23 cellular contexts compared by ENCODE assay signal in genomic region chr6:56664007-56664406, GRCh38. TPM values are rescaled to one million over a fixed set of nuclear protein-coding genes. Genes with fewer than 3 reads are reported as not detected.
DNase-seq lines count a peak whose midpoint lies in the region; ATAC-seq and TF ChIP-seq lines count a peak whose summit lies in the region.
"Had no signal": no experiment of that assay in that cellular context is flagged by ENCODE, and none has a peak within 500 bp of the region (broad histone marks: within the 10 kb centered on the region; RNA-seq: fewer than 3 reads in every experiment).

No MANE protein-coding gene starts in this region.

- H3K27ac ChIP-seq in WERI-Rb-1 (peak overlapping the region; percentile 0; the same call in 1 of the 2 replicates), smooth muscle cell (ENCODE audit: low read depth) (peak overlapping the region; percentile 12)
- H3K27ac ChIP-seq: brain microvascular endothelial cell, HL-60 had no signal

- H3K4me1 Mint-ChIP-seq in HFFc6 (ENCODE audit: low read depth), result peaks cover 68% of the 10 kb centered on the region
- H3K4me1 Mint-ChIP-seq: activated B cell treated with CpG ODN at 0.5 μM for 24 hours had no signal

- no peak overlapping the region for H3K4me2 ChIP-seq in smooth muscle cell

- H3K4me3 ChIP-seq in WERI-Rb-1 (ENCODE audit: low read depth, low read length) (0 out of 2 replicates have a peak overlapping the region, but pooled peaks have one; percentile 7), smooth muscle cell (no peak overlapping the region)
- H3K4me3 ChIP-seq: GM23248, sigmoid colon had no signal

- H3K27ac Mint-ChIP-seq in HFFc6, result peak overlapping the region; percentile 64
- H3K27ac Mint-ChIP-seq: activated B cell treated with CpG ODN at 0.5 μM for 24 hours; activated naive CD8-positive, alpha-beta T cell had no signal

- no peak for TF ChIP-seq CTCF in HFFc6 (IDR thresholded peaks at IDR 0.05)
- no peak for TF ChIP-seq CTCF in WERI-Rb-1 (IDR thresholded peaks at IDR 0.05; ENCODE audit: low read depth, low read length)
- TF ChIP-seq CTCF in smooth muscle cell (IDR thresholded peaks at IDR 0.05; ENCODE audit: borderline replicate concordance, insufficient read depth, poor library complexity, severe bottlenecking), result no peak

- 86% methylated on average over 1 of the region's 1 CpG for whole genome bisulfite sequencing in smooth muscle cell (ENCODE audit: low lambda C conversion rate)

- intact Hi-C loops in left cardiac atrium (cut with DNase I), result no loop called here

- ATAC-seq in left cardiac atrium, result peak; percentile 36 to 41
- ATAC-seq in HG02970 (IDR thresholded peaks at IDR 0.05; ENCODE audit: low FRiP score, unreplicated experiment), result no peak
- ATAC-seq in GM18858 (IDR thresholded peaks at IDR 0.05; ENCODE audit: unreplicated experiment), result no peak

- peaks cover 22% of the 10 kb centered on the region for H3K4me1 ChIP-seq in smooth muscle cell (ENCODE audit: low read depth)

- H3K4me3 Mint-ChIP-seq in HFFc6, result no peak overlapping the region; the same call in 1 of the 2 replicates
- H3K4me3 Mint-ChIP-seq: activated B cell treated with CpG ODN at 0.5 μM for 24 hours; activated naive CD8-positive, alpha-beta T cell had no signal

- H3K27me3 ChIP-seq in WERI-Rb-1 (ENCODE audit: insufficient read depth, low read depth, severe bottlenecking) (no peaks in the 10 kb centered on the region), smooth muscle cell (ENCODE audit: low read depth) (no peaks in the 10 kb centered on the region)
- H3K27me3 ChIP-seq: brain microvascular endothelial cell, sigmoid colon had no signal

- H3K36me3 Mint-ChIP-seq in HFFc6 (ENCODE audit: low read depth), result peaks cover 32% of the 10 kb centered on the region
- H3K36me3 Mint-ChIP-seq: activated naive CD8-positive, alpha-beta T cell had no signal

- H3K79me2 ChIP-seq in smooth muscle cell (ENCODE audit: low read depth), result no peaks in the 10 kb centered on the region

- H3K9me3 Mint-ChIP-seq in HFFc6, result no peaks in the 10 kb centered on the region
- H3K9me3 Mint-ChIP-seq: activated B cell treated with CpG ODN at 0.5 μM for 24 hours had no signal

- no peak overlapping the region for H2AFZ ChIP-seq in smooth muscle cell (ENCODE audit: low read depth)
- H2AFZ ChIP-seq: GM23248 had no signal

- H3K27me3 Mint-ChIP-seq in HFFc6 (ENCODE audit: insufficient read depth), result peaks cover 10% of the 10 kb centered on the region
- H3K27me3 Mint-ChIP-seq: activated B cell treated with CpG ODN at 0.5 μM for 24 hours had no signal

- no peaks in the 10 kb centered on the region for H3K9me3 ChIP-seq in WERI-Rb-1 (ENCODE audit: severe bottlenecking)
- H3K9me3 ChIP-seq in smooth muscle cell (replicated peaks; ENCODE audit: low read depth), result no peaks in the 10 kb centered on the region
- H3K9me3 ChIP-seq: Caco-2, sigmoid colon had no signal

- peaks cover 5% of the 10 kb centered on the region for H3F3A ChIP-seq in smooth muscle cell (ENCODE audit: low read depth)

- DNase-seq in HFFc6 (no peak), WERI-Rb-1 (no peak), left cardiac atrium (no peak), smooth muscle cell (lab: John Stamatoyannopoulos, UW; ENCODE audit: unreplicated experiment) (no peak), GM19238 (ENCODE audit: insufficient read length, low spot score) (no peak)
- DNase-seq: activated B cell treated with CpG ODN at 0.5 μM for 24 hours; brain microvascular endothelial cell; Caco-2; hypothalamus; Kasumi-1; kidney glomerular epithelial cell; NCI-H1105 treated with DMSO at 0.1 percent for 48 hours; NCI-H2171; NCI-H774; nucleus accumbens; sigmoid colon; stimulated activated CD4-positive, alpha-beta T cell treated with anti-CD3 and anti-CD28 coated beads, Interleukin-1b, Interleukin-23, amount 100 ng/mL, for 48 hours; T-helper 1 cell had no signal

- no peak overlapping the region for H3K9ac ChIP-seq in smooth muscle cell (ENCODE audit: low read depth)
- H3K9ac ChIP-seq: GM23248 had no signal

- H4K20me1 ChIP-seq in smooth muscle cell (ENCODE audit: low read depth), result no peaks in the 10 kb centered on the region

- H3K36me3 ChIP-seq in WERI-Rb-1, result peaks cover 12% of the 10 kb centered on the region
- no peaks in the 10 kb centered on the region for H3K36me3 ChIP-seq in smooth muscle cell (ENCODE audit: low read depth)
- H3K36me3 ChIP-seq: brain microvascular endothelial cell, sigmoid colon had no signal

RNA-seq across cellular contexts. Expression of gene DST, which starts 21.3 kb away (rescaled TPM):
- total RNA-seq in HFFc6 (2021; fragmentation: NEBNext Ultra II Directional; extraction: Animal tissue kit (Norgen Biotek cat#: 25700)), result 100 to 1,000 TPM; 246 to 408 (median 279) TPM
- 100 to 1,000 TPM; 190 to 213 TPM for total RNA-seq in left cardiac atrium
- total RNA-seq in smooth muscle cell, result 157 and 186 TPM in 2 replicates
- 17.1 and 48.0 TPM in 2 replicates for polyA plus RNA-seq in smooth muscle cell

Comparison
In these comparisons a context has a peak if more than half of its experiments do, and no peak if none do; other contexts are left out.
1. ATAC-seq: peak in left cardiac atrium (2 of 2); none in HG02970 (single experiment) and GM18858 (single experiment).